In genomic region chr15:99123706-99124451, GRCh38 we compare ENCODE assay signal across 9 cellular contexts. TPM values are rescaled to one million over a fixed set of nuclear protein-coding genes. Genes with fewer than 3 reads are reported as not detected.
DNase-seq lines count a peak whose midpoint lies in the region; ATAC-seq and TF ChIP-seq lines count a peak whose summit lies in the region.
"Had no signal": no experiment of that assay in that cellular context is flagged by ENCODE, and none has a peak within 500 bp of the region (broad histone marks: within the 10 kb centered on the region; RNA-seq: fewer than 3 reads in every experiment).

No MANE protein-coding gene starts in this region.

- H4K8ac ChIP-seq in IMR-90 (ENCODE audit: low read depth in 2 of 2, low read length in 2 of 2), result peak overlapping the region; percentile 14 to 93; a peak in 3 of 4 replicates

- ATAC-seq in IMR-90 (ENCODE audit: low read depth) (peak; percentile 93), GM21576 (IDR thresholded peaks at IDR 0.05; ENCODE audit: unreplicated experiment) (no peak), HG02678 (IDR thresholded peaks at IDR 0.05; ENCODE audit: unreplicated experiment) (no peak)

- H3K4me3 Mint-ChIP-seq in nephron progenitor cell, result no peak overlapping the region

- 34% methylated on average over 4 of the region's 21 CpGs; no CpG with 5 or more reads in 1 of the 2 experiments for WGBS in IMR-90 (ENCODE audit: extremely low coverage in 2 of 2, insufficient read length in 1 of 2), 2 experiments

- H3K56ac ChIP-seq in IMR-90 (ENCODE audit: extremely low read depth, insufficient read depth, low read length), result peak overlapping the region; percentile 35; the same call in 1 of the 2 replicates

- H3K27ac ChIP-seq in IMR-90 (ENCODE audit: insufficient read depth, low read length), result peak overlapping the region; percentile 91
- H3K27ac ChIP-seq: neutrophil had no signal

- peak overlapping the region; percentile 86 for H2AFZ ChIP-seq in IMR-90 (replicated peaks; ENCODE audit: low read length, poor library complexity)

- BruUV-seq in IMR-90 (replicated peaks; lab: Mats Ljungman, UMichigan), result no TSS peak

- dilution Hi-C loops in IMR-90 (cut with HindIII; ENCODE audit: low sequenced_read_pairs, unreplicated experiment), result loop anchor here (25.0 kb wide), 1 partner anchor 88 kb away; no protein-coding TSS in a partner anchor

- no peaks in the 10 kb centered on the region for H3K27me3 ChIP-seq in BJ (ENCODE audit: control insufficient read depth, insufficient read depth, low read length)
- H3K27me3 ChIP-seq in IMR-90 (ENCODE audit: control insufficient read depth, insufficient read depth, low read length), result no peaks in the 10 kb centered on the region

- peak overlapping the region; percentile 90 for H2BK5ac ChIP-seq in IMR-90 (ENCODE audit: low read depth, low read length, poor library complexity, severe bottlenecking)

- intact Hi-C loops in IMR-90 (cut with micrococcal nuclease), result loop anchor here (5.0 kb wide), 1 partner anchor 88 kb away; no protein-coding TSS in a partner anchor

- H3K14ac ChIP-seq in IMR-90 (replicated peaks; ENCODE audit: low read depth, low read length), result peak overlapping the region; percentile 82

- peak; percentile 92 for DNase-seq in BJ (ENCODE audit: low read depth)
- peak; percentile 96 for DNase-seq in IMR-90
- DNase-seq in SKM-1 treated with dmso at 0.1 percent for 144 hours (lab: John Stamatoyannopoulos, UW; ENCODE audit: unreplicated experiment), result peak; percentile 77
- DNase-seq in fibroblast of peridontal ligament (ENCODE audit: extremely low read depth), result peak; percentile 96
- DNase-seq in nephron progenitor cell, result peak; percentile 34
- no peak for DNase-seq in germinal center (ENCODE audit: low spot score)

- peaks cover 5 to 24% of the 10 kb centered on the region in 2 experiments; a peak in 3 of 4 replicates for H3K79me1 ChIP-seq in IMR-90 (ENCODE audit: low read depth in 1 of 2, low read length in 2 of 2)

- peak overlapping the region; percentile 26; the same call in 1 of the 2 replicates for H3K9ac ChIP-seq in IMR-90 (ENCODE audit: low read depth, low read length)

- peak overlapping the region; percentile 42 for H3K27ac Mint-ChIP-seq in nephron progenitor cell

- H2AK5ac ChIP-seq in IMR-90 (ENCODE audit: low read depth, low read length), result peak overlapping the region; percentile 94

- H3K9me3 ChIP-seq in IMR-90 (ENCODE audit: control insufficient read depth, insufficient read depth, low read length), result no peaks in the 10 kb centered on the region
- H3K9me3 ChIP-seq: neutrophil had no signal

- H3K36me3 Mint-ChIP-seq in nephron progenitor cell (ENCODE audit: low read depth), result peaks cover 15% of the 10 kb centered on the region

- TF ChIP-seq POLR2A in IMR-90 (IDR thresholded peaks at IDR 0.05; ENCODE audit: low read depth, low read length), result no peak

- H3K18ac ChIP-seq in IMR-90 (ENCODE audit: low read depth, low read length), result peak overlapping the region; percentile 78

- TF ChIP-seq CTCF in BJ (IDR thresholded peaks at IDR 0.05; ENCODE audit: insufficient read depth, low read depth, low read length) (no peak), IMR-90 (conservative IDR thresholded peaks at IDR 0.05; ENCODE audit: low read depth, low read length) (no peak), nephron progenitor cell (IDR thresholded peaks at IDR 0.05) (no peak)

- peak overlapping the region; percentile 83; the same call in 1 of the 2 replicates for H3K23ac ChIP-seq in IMR-90 (ENCODE audit: low read depth, low read length)

- no peaks in the 10 kb centered on the region; the same call in 1 of the 2 replicates for H4K20me1 ChIP-seq in IMR-90 (ENCODE audit: insufficient read depth, low read length)

- H3K27me3 Mint-ChIP-seq in nephron progenitor cell (ENCODE audit: low read depth, poor library complexity), result peaks cover 2% of the 10 kb centered on the region

- H2BK20ac ChIP-seq in IMR-90 (ENCODE audit: low read depth, low read length), result peak overlapping the region; percentile 95

- peaks cover 22% of the 10 kb centered on the region for H3K9me1 ChIP-seq in IMR-90 (ENCODE audit: insufficient read depth, low read length)

- H3K36me3 ChIP-seq in BJ (ENCODE audit: control insufficient read depth, insufficient read depth, low read length), result no peaks in the 10 kb centered on the region; the same call in 1 of the 2 replicates
- H3K36me3 ChIP-seq in IMR-90 (ENCODE audit: control insufficient read depth, insufficient read depth, low read length), result peaks cover 2% of the 10 kb centered on the region; the same call in 1 of the 2 replicates
- H3K36me3 ChIP-seq: neutrophil had no signal

- H3K4me3 ChIP-seq in BJ (ENCODE audit: low read depth, low read length) (peak overlapping the region; percentile 24), IMR-90 (ENCODE audit: insufficient read depth, low read depth, low read length) (no peak overlapping the region)

- TF ChIP-seq RAD21 in IMR-90 (IDR thresholded peaks at IDR 0.05; ENCODE audit: low read length), result no peak

- peak overlapping the region; percentile 67 for H4K5ac ChIP-seq in IMR-90 (ENCODE audit: low read depth, low read length)

- H3K4ac ChIP-seq in IMR-90 (ENCODE audit: low read depth, low read length), result peak overlapping the region; percentile 96

- peaks cover 14% of the 10 kb centered on the region for H3K4me1 ChIP-seq in IMR-90 (ENCODE audit: control insufficient read depth, insufficient read depth, low read length)

- H3K4me1 Mint-ChIP-seq in nephron progenitor cell, result peaks cover 60% of the 10 kb centered on the region

- H2BK120ac ChIP-seq in IMR-90 (ENCODE audit: low read depth, low read length), result peak overlapping the region; percentile 95

- peak overlapping the region; percentile 64 for H3K4me2 ChIP-seq in IMR-90 (ENCODE audit: low read depth, low read length)

- peak overlapping the region; percentile 92; the same call in 1 of the 3 replicates for H2BK15ac ChIP-seq in IMR-90 (ENCODE audit: low read depth, low read length)

- POLR2A ChIA-PET in BJ (lab: Charles Lee), result interaction anchor here (0.6 kb wide), 3 partner anchors 58 to 448 kb away, joined by 3 read pairs; no protein-coding TSS in a partner anchor
- POLR2A ChIA-PET in IMR-90 (lab: Charles Lee; ENCODE audit: unreplicated experiment), result no interaction called here

- H2AK9ac ChIP-seq in IMR-90 (replicated peaks; ENCODE audit: low read depth, low read length, poor library complexity), result peak overlapping the region; percentile 83

- peak overlapping the region; percentile 88 for H4K91ac ChIP-seq in IMR-90 (ENCODE audit: insufficient read depth, low read depth, low read length)

- H3K9me3 Mint-ChIP-seq in nephron progenitor cell, result no peaks in the 10 kb centered on the region

- CTCF ChIA-PET in BJ (lab: Yijun Ruan, JAX), result interaction anchor here (0.6 to 3.3 kb wide), 8 partner anchors 10 to 150 kb away, joined by 3 to 15 read pairs (median 4); partner anchors contain the start of gene SYNM
- CTCF ChIA-PET in IMR-90 (lab: Yijun Ruan, JAX), result no interaction called here

- in situ Hi-C loops in IMR-90 (cut with MboI; ENCODE audit: low sequenced_read_pairs), result loop anchor here (25.0 kb wide), 1 partner anchor 613 kb away; the partner anchor contains the start of gene LYSMD4

TF ChIP-seq in IMR-90, 13 proteins besides CTCF, POLR2A, EP300 and RAD21:
- TF ChIP-seq BHLHE40 (IDR thresholded peaks at IDR 0.05; ENCODE audit: low read depth, low read length) (no peak), ELK1 (IDR thresholded peaks at IDR 0.05; ENCODE audit: borderline replicate concordance, low read depth, low read length) (no peak), RFX5 (IDR thresholded peaks at IDR 0.05; ENCODE audit: low read depth, low read length) (no peak), FOS (IDR thresholded peaks at IDR 0.05; ENCODE audit: low read depth, low read length) (peak; percentile 67), CEBPB (IDR thresholded peaks at IDR 0.05; ENCODE audit: low read depth, low read length) (no peak), MAFK (IDR thresholded peaks at IDR 0.05; ENCODE audit: low read depth, low read length) (0 out of 2 replicates have a peak, but pooled peaks have one; percentile 47), MXI1 (IDR thresholded peaks at IDR 0.05; ENCODE audit: borderline replicate concordance, low read depth, low read length) (0 out of 2 replicates have a peak, but pooled peaks have one; percentile 24), CHD1 (IDR thresholded peaks at IDR 0.05; ENCODE audit: low read depth, low read length) (no peak), RCOR1 (IDR thresholded peaks at IDR 0.05; ENCODE audit: insufficient replicate concordance, low read length) (peak; percentile 84), MAZ (IDR thresholded peaks at IDR 0.05; ENCODE audit: borderline replicate concordance, low read depth, low read length) (peak; percentile 50; the same call in 1 of the 2 replicates), NFE2L2 (IDR thresholded peaks at IDR 0.05; ENCODE audit: low read depth, low read length) (peak; percentile 90), USF2 (IDR thresholded peaks at IDR 0.05; ENCODE audit: low read depth, low read length) (peak; percentile 41), SMC3 (IDR thresholded peaks at IDR 0.05; ENCODE audit: low read depth, low read length) (no peak)

RNA-seq across cellular contexts. Expression of gene SYNM, which starts 19.0 kb away (rescaled TPM):
- polyA plus RNA-seq in BJ (2011; rRNA removed) (1.8 TPM in 2 replicates), IMR-90 (2012; rRNA removed) (1.9 and 2.1 TPM in 2 replicates)
- 2.1 and 3.3 TPM in 2 replicates for polyA minus RNA-seq in BJ (2011; rRNA and poly(A)+ RNA removed)
- 3.4 and 5.0 TPM in 2 replicates for total RNA-seq in IMR-90 (2012; rRNA removed)
- 0.81 and 0.86 TPM in 2 replicates for polyA plus RNA-seq in IMR-90 (2012; cell fraction: cytosol; rRNA removed)
- polyA plus RNA-seq in IMR-90 (2012; cell fraction: nucleus; rRNA removed; ENCODE audit: low replicate concordance), result 3.0 and 8.1 TPM in 2 replicates
